ENCODE assay signal across 13 cellular contexts in the genomic region with DNA sequence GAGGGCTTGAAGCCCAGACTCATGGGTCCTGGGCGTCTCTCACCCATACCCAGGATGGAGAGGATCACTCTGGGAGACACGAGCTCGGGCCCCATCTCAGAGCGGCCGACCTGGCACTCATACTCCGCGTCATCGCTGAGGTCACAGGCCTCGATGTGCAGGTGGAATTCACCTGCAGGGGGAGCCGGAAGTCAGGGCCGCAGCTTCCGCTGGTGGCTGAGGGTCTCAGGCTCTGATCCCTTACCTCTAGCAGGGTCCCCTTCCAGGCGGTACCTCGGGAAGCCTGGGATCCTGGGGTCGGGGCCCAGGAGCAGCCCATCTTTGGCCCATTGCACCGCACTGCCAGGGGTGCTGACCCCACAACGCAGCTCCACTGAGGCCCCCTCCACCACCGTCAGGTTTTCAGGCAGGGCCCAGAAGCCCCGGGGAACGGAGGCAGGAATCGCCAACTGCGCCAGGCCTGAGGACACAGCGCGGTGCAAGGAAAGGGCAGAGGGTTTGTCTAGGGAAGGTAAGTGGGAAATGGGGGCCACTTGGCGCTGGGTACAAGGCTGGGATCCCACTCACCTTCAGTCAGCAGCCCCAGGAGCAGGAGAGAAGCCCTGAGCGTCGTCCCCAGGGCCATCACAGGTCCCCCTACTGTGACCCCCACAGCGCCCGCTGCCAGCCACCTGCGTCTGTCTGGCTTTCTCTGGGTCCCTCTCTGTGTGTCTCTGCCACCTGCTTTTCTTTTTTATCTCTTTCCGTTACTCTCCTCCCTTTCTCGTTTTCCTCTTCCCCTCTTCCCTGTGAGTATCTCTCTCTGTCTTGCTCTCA. TPM values are rescaled to one million over a fixed set of nuclear protein-coding genes. Genes with fewer than 3 reads are reported as not detected.
A peak's percentile ranks its signal among the peaks of the same experiment; 100 is the strongest.
DNase-seq lines count a peak whose midpoint lies in the region; TF ChIP-seq lines count a peak whose summit lies in the region.
"Had no signal": no experiment of that assay in that cellular context is flagged by ENCODE, and none has a peak within 500 bp of the region (broad histone marks: within the 10 kb centered on the region; RNA-seq: fewer than 3 reads in every experiment).

No MANE protein-coding gene starts in this region.

- intact Hi-C loops in colonic mucosa (cut with DNase I): no loop called here

- DNase-seq in NCI-H345 (lab: John Stamatoyannopoulos, UW): peak; percentile 56
- peak; percentile 77 for DNase-seq in iPS-NIHi11 (ENCODE audit: low spot score)
- DNase-seq in AG08395 (ENCODE audit: low spot score): no peak
- no peak for DNase-seq in colonic mucosa
- no peak for DNase-seq in dermis blood vessel endothelial cell
- DNase-seq: activated CD4-positive, alpha-beta T cell treated with anti-CD3 and anti-CD28 coated beads, Interleukin-2, amount 10 ng/mL, durations not matched to agents 7 days and 5 days; amygdala; kidney; NCI-H187; SHP77 treated with DMSO at 0.1 percent for 48 hours had no signal

- H3K9me3 ChIP-seq in ES-I3 (ENCODE audit: control insufficient read depth, insufficient read depth, low read length) (no peaks in the 10 kb centered on the region), colonic mucosa (no peaks in the 10 kb centered on the region)

- H3K4me3 ChIP-seq in colonic mucosa: no peak overlapping the region

- no peaks in the 10 kb centered on the region for H3K36me3 ChIP-seq in ES-I3 (ENCODE audit: insufficient read depth, low read length)
- H3K36me3 ChIP-seq in colonic mucosa: no peaks in the 10 kb centered on the region

- no peak for TF ChIP-seq CTCF in colonic mucosa (IDR thresholded peaks at IDR 0.05)

- H3K9ac ChIP-seq in ES-I3 (ENCODE audit: low read depth, low read length) (peak overlapping the region; percentile 27; the same call in 1 of the 2 replicates), colonic mucosa (ENCODE audit: low read depth in 2 of 2, low read length in 2 of 2) (no peak overlapping the region)

- H3K27ac ChIP-seq in colonic mucosa: no peak overlapping the region

- H3K27me3 ChIP-seq in colonic mucosa: peaks cover 13% of the 10 kb centered on the region

- H3K4me1 ChIP-seq in ES-I3 (ENCODE audit: insufficient read depth, low read length) (no peaks in the 10 kb centered on the region; the same call in 1 of the 2 replicates), colonic mucosa (no peaks in the 10 kb centered on the region)

RNA-seq across cellular contexts. Expression of a gene that starts 0.9 kb away (rescaled TPM):
- not detected for total RNA-seq in colonic mucosa
- not detected in 2 replicates for total RNA-seq in dermis blood vessel endothelial cell
- total RNA-seq: activated CD4-positive, alpha-beta T cell treated with anti-CD3 and anti-CD28 coated beads, Interleukin-2, amount 10 ng/mL, durations not matched to agents 7 days and 5 days; Daoy; renal cortical epithelial cell had no signal

RNA-seq across cellular contexts. Expression of a gene that starts 5.3 kb away (rescaled TPM):
- under 1 TPM in 1 of 2 donors, not detected in 1; 0.13 TPM for total RNA-seq in colonic mucosa
- not detected in 2 replicates for total RNA-seq in dermis blood vessel endothelial cell
- total RNA-seq: kidney, renal cortical epithelial cell had no signal

RNA-seq across cellular contexts. Expression of a gene that starts 17.0 kb away (rescaled TPM):
- total RNA-seq in colonic mucosa (1 to 10 TPM; 2.6 to 3.7 TPM), dermis blood vessel endothelial cell (1.9 and 2.5 TPM in 2 replicates)

RNA-seq across cellular contexts. Expression of a gene that starts 38.8 kb away (rescaled TPM):
- total RNA-seq in colonic mucosa: not detected
- not detected in 2 replicates for total RNA-seq in dermis blood vessel endothelial cell
- total RNA-seq: activated CD4-positive, alpha-beta T cell treated with anti-CD3 and anti-CD28 coated beads, Interleukin-2, amount 10 ng/mL, durations not matched to agents 7 days and 5 days; Daoy had no signal

RNA-seq across cellular contexts. Expression of a gene that starts 48.9 kb away (rescaled TPM):
- total RNA-seq in colonic mucosa: 10 to 100 TPM in 1 of 2 donors, 1 to 10 TPM in 1; 8.6 to 11.2 TPM
- 2.7 and 3.2 TPM in 2 replicates for total RNA-seq in dermis blood vessel endothelial cell

Comparison
In these comparisons a context has a peak if more than half of its experiments do, and no peak if none do; other contexts are left out.
1. DNase-seq: peak in NCI-H345 (single experiment) and iPS-NIHi11 (single experiment); none in AG08395 (single experiment), colonic mucosa (single experiment) and dermis blood vessel endothelial cell (single experiment).